In genomic region chr15:82045892-82046667, GRCh38 we compare ENCODE assay signal across 8 cellular contexts. TPM values are rescaled to one million over a fixed set of nuclear protein-coding genes. Genes with fewer than 3 reads are reported as not detected.
DNase-seq lines count a peak whose midpoint lies in the region; ATAC-seq, FAIRE-seq and TF ChIP-seq lines count a peak whose summit lies in the region.

TSS of gene MEX3B (minus strand) at chr15:82046018. CDS start at chr15:82045705, 313 bp downstream.

- H2AK5ac ChIP-seq in H1 (ENCODE audit: low read depth, low read length) (no peak within 1 kb of the TSS), mesendoderm (ENCODE audit: low read length) (no peak within 1 kb of the TSS)

- peak within 1 kb of the TSS; percentile 92; the same call in 1 of the 2 replicates for H2BK12ac ChIP-seq in H1 (ENCODE audit: low read depth, low read length)

- peak within 1 kb of the TSS; percentile 85 for H3K4me3 ChIP-seq in CD8-positive, alpha-beta memory T cell (ENCODE audit: low read length)
- H3K4me3 ChIP-seq in H1 (ENCODE audit: extremely low read depth in 1 of 4, insufficient read depth in 2 of 4, low read depth in 3 of 4, low read length in 4 of 4) (peak within 1 kb of the TSS; percentile 72 to 98 (median 90)), mesendoderm (ENCODE audit: low read length) (peak within 1 kb of the TSS; percentile 70)

- no peak within 1 kb of the TSS for H2BK20ac ChIP-seq in H1 (ENCODE audit: low read length)

- H3K56ac ChIP-seq in H1 (replicated peaks; ENCODE audit: insufficient read length, low read depth, low read length) (peak within 1 kb of the TSS; percentile 78), mesendoderm (ENCODE audit: low read length) (peak within 1 kb of the TSS; percentile 96)

- H2BK15ac ChIP-seq in H1 (ENCODE audit: low read length) (no peak within 1 kb of the TSS; the same call in 1 of the 2 replicates), mesendoderm (replicated peaks; ENCODE audit: low read depth) (no peak within 1 kb of the TSS)

- peaks cover 0 to 2% (median 0%) of the 10 kb centered on the region in 5 donors for H3K9me3 Mint-ChIP-seq in CD8-positive, alpha-beta memory T cell

- ATAC-seq in GM21423 (IDR thresholded peaks at IDR 0.05; ENCODE audit: unreplicated experiment) = peak; percentile 70

- H3K9me3 ChIP-seq in CD8-positive, alpha-beta memory T cell (ENCODE audit: low read length) = no peaks in the 10 kb centered on the region
- no peaks in the 10 kb centered on the region for H3K9me3 ChIP-seq in H1 (ENCODE audit: insufficient read depth in 2 of 2, low read depth in 1 of 2, low read length in 1 of 2)

- no peak; a peak in 1 of 3 replicates for TF ChIP-seq POLR2A in H1 (IDR thresholded peaks at IDR 0.05; ENCODE audit: control extremely low read depth in 1 of 2, low read depth in 2 of 2, low read length in 2 of 2)

- no peaks in the 10 kb centered on the region for H3K27me3 ChIP-seq in CD8-positive, alpha-beta memory T cell (ENCODE audit: insufficient read depth, low read length, poor library complexity, severe bottlenecking)
- peaks cover 0 to 12% (median 3%) of the 10 kb centered on the region in 4 experiments; a peak in 4 of 7 replicates for H3K27me3 ChIP-seq in H1 (replicated peaks in 1 of 4; ENCODE audit: control insufficient read depth in 3 of 4, extremely low read depth in 1 of 4, insufficient read depth in 3 of 4, low read length in 3 of 4)
- peaks cover 8% of the 10 kb centered on the region for H3K27me3 ChIP-seq in mesendoderm (ENCODE audit: insufficient read depth, low read length, poor library complexity)

- H3K4me2 ChIP-seq in H1 (ENCODE audit: insufficient read depth in 1 of 2, low read depth in 2 of 2, low read length in 2 of 2) = peak within 1 kb of the TSS; percentile 92
- peak within 1 kb of the TSS; percentile 89 for H3K4me2 ChIP-seq in mesendoderm (ENCODE audit: low read length)

- peak within 1 kb of the TSS in 4 of 8 donors; percentile 17 to 91 (median 74) for H3K27ac Mint-ChIP-seq in CD8-positive, alpha-beta memory T cell

- peak within 1 kb of the TSS; percentile 71 for H3K27ac ChIP-seq in CD8-positive, alpha-beta memory T cell (ENCODE audit: low read depth, low read length)
- H3K27ac ChIP-seq in H1 (ENCODE audit: low read depth, low read length) (peak within 1 kb of the TSS; percentile 72), mesendoderm (ENCODE audit: low read depth, low read length) (peak within 1 kb of the TSS; percentile 98)

- peaks cover 2 to 6% of the 10 kb centered on the region in 2 experiments for H4K20me1 ChIP-seq in H1 (replicated peaks in 1 of 2; ENCODE audit: control insufficient read depth in 1 of 2, insufficient read depth in 2 of 2, low read length in 2 of 2)

- peaks cover 15% of the 10 kb centered on the region for H3K4me1 ChIP-seq in CD8-positive, alpha-beta memory T cell (ENCODE audit: insufficient read depth, low read length)
- H3K4me1 ChIP-seq in H1 (replicated peaks in 1 of 4; ENCODE audit: control insufficient read depth in 3 of 4, insufficient read depth in 4 of 4, low read length in 3 of 4) = peaks cover 6 to 18% (median 6%) of the 10 kb centered on the region in 4 experiments
- no peaks in the 10 kb centered on the region for H3K4me1 ChIP-seq in mesendoderm (ENCODE audit: control insufficient read depth, low read depth, low read length)

- H3K14ac ChIP-seq in H1 (ENCODE audit: insufficient read length) = no peak within 1 kb of the TSS

- H3K18ac ChIP-seq in H1 (ENCODE audit: extremely low read depth, low read length) = peak within 1 kb of the TSS; percentile 87
- peak within 1 kb of the TSS; percentile 75 for H3K18ac ChIP-seq in mesendoderm (ENCODE audit: low read length)

- H3K4ac ChIP-seq in H1 (replicated peaks; ENCODE audit: insufficient read length, low read depth, low read length) (peak within 1 kb of the TSS; percentile 21), mesendoderm (ENCODE audit: low read depth, low read length) (peak within 1 kb of the TSS; percentile 89)

- peak within 1 kb of the TSS; percentile 83 to 94 (median 88) for H3K4me3 Mint-ChIP-seq in CD8-positive, alpha-beta memory T cell

- H4K91ac ChIP-seq in H1 (replicated peaks; ENCODE audit: insufficient read length, low read length) = peak within 1 kb of the TSS; percentile 64

- peak; percentile 66 to 86 (median 72) for DNase-seq in CD8-positive, alpha-beta memory T cell
- DNase-seq in HUDEP-2 (lab: John Stamatoyannopoulos, UW; ENCODE audit: unreplicated experiment in 76 of 76) = peak; percentile 54 to 98 (median 95)
- DNase-seq in NOMO-1 treated with dmso at 0.1 percent for 144 hours (lab: John Stamatoyannopoulos, UW; ENCODE audit: unreplicated experiment) = peak; percentile 89
- peak; percentile 80 for DNase-seq in activated CD8-positive, alpha-beta memory T cell treated with anti-CD3 and anti-CD28 coated beads, Interleukin-2, amount 50 U/mL, for 1 hour (ENCODE audit: extremely low read depth)
- DNase-seq in H1 (ENCODE audit: low read depth in 1 of 2, low spot score in 2 of 2) = peak; percentile 84 to 91
- peak; percentile 99 for DNase-seq in mesendoderm
- peak; percentile 81 for DNase-seq in stimulated activated CD8-positive, alpha-beta memory T cell treated with anti-CD3 and anti-CD28 coated beads, Interleukin-12 subunit alpha, Interleukin-12 subunit beta, amount 100 ng/mL, for 24 hours (ENCODE audit: extremely low read depth)

- no peaks in the 10 kb centered on the region for H3K36me3 Mint-ChIP-seq in CD8-positive, alpha-beta memory T cell

- peaks cover 5 to 25% (median 11%) of the 10 kb centered on the region in 3 donors for H3K4me1 Mint-ChIP-seq in CD8-positive, alpha-beta memory T cell

- H3K9ac ChIP-seq in H1 (replicated peaks in 1 of 4; ENCODE audit: extremely low read depth in 1 of 4, low read depth in 3 of 4, low read length in 3 of 4) (peak within 1 kb of the TSS; percentile 69 to 84 (median 76)), mesendoderm (ENCODE audit: low read length) (peak within 1 kb of the TSS; percentile 84)

- no peaks in the 10 kb centered on the region for H3K36me3 ChIP-seq in CD8-positive, alpha-beta memory T cell (ENCODE audit: insufficient read depth, low read length)
- H3K36me3 ChIP-seq in H1 (ENCODE audit: control insufficient read depth in 2 of 4, insufficient read depth in 4 of 4, low read length in 3 of 4) (peaks cover 0 to 6% (median 0%) of the 10 kb centered on the region in 4 experiments; a peak in 2 of 8 replicates), mesendoderm (ENCODE audit: control insufficient read depth, insufficient read depth, low read length) (no peaks in the 10 kb centered on the region)

- no peak for TF ChIP-seq EP300 in H1 (IDR thresholded peaks at IDR 0.05; ENCODE audit: borderline replicate concordance in 1 of 2, low read depth in 2 of 2, low read length in 2 of 2)

- TF ChIP-seq CTCF in H1 (IDR thresholded peaks at IDR 0.05; ENCODE audit: control extremely low read depth in 1 of 3, insufficient read depth in 1 of 3, low read depth in 1 of 3, low read length in 3 of 3) = no peak

- TF ChIP-seq RAD21 in H1 (IDR thresholded peaks at IDR 0.05 in 1 of 2, conservative IDR thresholded peaks at IDR 0.05 in 1 of 2; ENCODE audit: low read depth in 2 of 2, low read length in 2 of 2) = no peak

- H3K23me2 ChIP-seq in H1 (ENCODE audit: low read depth, low read length) = peaks cover 33% of the 10 kb centered on the region; the same call in 1 of the 2 replicates

- no peak within 1 kb of the TSS for H2BK120ac ChIP-seq in H1 (replicated peaks; ENCODE audit: low read depth, low read length)
- peak within 1 kb of the TSS; percentile 18 for H2BK120ac ChIP-seq in mesendoderm (ENCODE audit: low read depth, low read length)

- CTCF ChIA-PET in CD8-positive, alpha-beta memory T cell (lab: Charles Lee) = no interaction called here
- CTCF ChIA-PET in H1 (lab: Charles Lee; ENCODE audit: partially characterized antibody) = interaction anchor here (1.4 kb wide), 1 partner anchor 17 kb away, joined by 8 read pairs; no protein-coding TSS in a partner anchor

- H4K5ac ChIP-seq in H1 (ENCODE audit: insufficient read length, low read depth, low read length) (peak within 1 kb of the TSS; percentile 53), mesendoderm (ENCODE audit: low read length) (no peak within 1 kb of the TSS)

- no peak for FAIRE-seq in H1 (lab: Jason Lieb, UNC)

- H3K79me2 ChIP-seq in H1 (ENCODE audit: control insufficient read depth in 1 of 2, insufficient read depth in 2 of 2, low read length in 2 of 2) = no peaks in the 10 kb centered on the region; a peak in 1 of 4 replicates
- H3K79me2 ChIP-seq in mesendoderm (ENCODE audit: control insufficient read depth, insufficient read depth, low read length) = no peaks in the 10 kb centered on the region

- 4% methylated on average over 14 of the region's 68 CpGs; no CpG with 5 or more reads in 1 of the 2 experiments for WGBS in H1 (ENCODE audit: extremely low coverage in 1 of 2, insufficient coverage in 1 of 2, insufficient read length in 1 of 2, insufficient replicate concordance in 2 of 2, low coverage in 1 of 2, low lambda C conversion rate in 2 of 2, missing lambda C conversion rate in 1 of 2), 2 experiments
- WGBS in mesendoderm (ENCODE audit: extremely low coverage, insufficient coverage, low lambda C conversion rate) = no CpG with 5 or more reads among the region's 68 CpGs

- peak within 1 kb of the TSS; percentile 94 for H4K8ac ChIP-seq in H1 (ENCODE audit: extremely low read depth, insufficient read depth, low read length)
- H4K8ac ChIP-seq in mesendoderm (ENCODE audit: low read depth, low read length) = no peak within 1 kb of the TSS

- H3K27me3 Mint-ChIP-seq in CD8-positive, alpha-beta memory T cell = peaks cover 23 to 28% of the 10 kb centered on the region in 2 donors

- H2BK5ac ChIP-seq in H1 (ENCODE audit: low read depth, low read length) = peak within 1 kb of the TSS; percentile 75; the same call in 1 of the 2 replicates
- H2BK5ac ChIP-seq in mesendoderm (ENCODE audit: low read length) = no peak within 1 kb of the TSS

- H3K79me1 ChIP-seq in H1 (ENCODE audit: low read depth, low read length) (no peaks in the 10 kb centered on the region), mesendoderm (ENCODE audit: low read length) (peaks cover 2% of the 10 kb centered on the region)

- H3K23ac ChIP-seq in H1 (ENCODE audit: insufficient read length) = no peak within 1 kb of the TSS
- peak within 1 kb of the TSS; percentile 33 for H3K23ac ChIP-seq in mesendoderm (ENCODE audit: low read length)

- POLR2A ChIA-PET in CD8-positive, alpha-beta memory T cell (lab: Charles Lee) = interaction anchor here (0.7 kb wide), 1 partner anchor 494 kb away, joined by 3 read pairs; the partner anchor contains the start of gene RPS17
- POLR2A ChIA-PET in H1 (lab: Charles Lee; ENCODE audit: partially characterized antibody) = interaction anchor here (0.7 to 3.4 kb wide), 12 partner anchors 9 to 216 kb away, joined by 3 to 12 read pairs (median 4); no protein-coding TSS in a partner anchor

- peak within 1 kb of the TSS; percentile 34; the same call in 1 of the 2 replicates for H2AFZ ChIP-seq in H1 (ENCODE audit: low read length)

RNA-seq across cellular contexts. Expression of gene MEX3B, which starts in this region (rescaled TPM):
- under 1 TPM; 0.60 to 0.61 TPM for total RNA-seq in CD8-positive, alpha-beta memory T cell
- not detected for polyA plus RNA-seq in CD8-positive, alpha-beta memory T cell
- 15.6 and 15.9 TPM in 2 replicates for total RNA-seq in H1 (2021; fragmentation: NEBNext Ultra II Directional; extraction: Animal tissue kit (Norgen Biotek cat#: 25700))
- 8.0 and 13.6 TPM in 2 replicates for polyA plus RNA-seq in H1 (2011; rRNA removed)
- polyA plus RNA-seq in H1 (2011; cell fraction: cytosol; rRNA removed) = 7.7 TPM
- 10.9 TPM for polyA plus RNA-seq in H1 (2011; cell fraction: nucleus; rRNA removed)
- 6.3 to 10.4 TPM (median 7.5 TPM) in 4 replicates for polyA plus RNA-seq in H1 (2012, experiment 1 of 2)
- polyA plus RNA-seq in H1 (2012, experiment 2 of 2) = 8.6 TPM
- polyA plus RNA-seq in H1 (2013, experiment 1 of 2) = 8.4 TPM
- polyA plus RNA-seq in H1 (2013, experiment 2 of 2) = 7.9 TPM
- polyA minus RNA-seq in H1 (2011; rRNA and poly(A)+ RNA removed) = 3.0 and 3.1 TPM in 2 replicates
- polyA minus RNA-seq in H1 (2011; cell fraction: cytosol; rRNA and poly(A)+ RNA removed) = 9.0 TPM
- polyA minus RNA-seq in H1 (2011; cell fraction: nucleus; rRNA and poly(A)+ RNA removed) = 9.1 TPM
- 3.3 TPM for polyA plus RNA-seq in mesendoderm (2013, experiment 1 of 2)
- polyA plus RNA-seq in mesendoderm (2013, experiment 2 of 2) = 4.0 TPM

Comparison
In these comparisons a context has a peak if more than half of its experiments do, and no peak if none do; other contexts are left out.
1. Peak in every context shown above with its lines: DNase-seq, ATAC-seq, H3K4me3 ChIP-seq and H3K27ac ChIP-seq.
2. RNA of gene MEX3B (total RNA-seq): 15.6 to 15.9 TPM in H1; 0.60 to 0.61 TPM in CD8-positive, alpha-beta memory T cell; every median in the first group is over 10 times any median in the second.
3. Peak in DNase-seq, H3K4me3 ChIP-seq and H3K27ac ChIP-seq in CD8-positive, alpha-beta memory T cell; RNA of the gene not detected or under 1 TPM.